Comparison of ENCODE assay signal across 8 cellular contexts in genomic region chr2:86238354-86238753, GRCh38. TPM values are rescaled to one million over a fixed set of nuclear protein-coding genes. Genes with fewer than 3 reads are reported as not detected.
DNase-seq lines count a peak whose midpoint lies in the region; ATAC-seq and TF ChIP-seq lines count a peak whose summit lies in the region.

No MANE protein-coding gene starts in this region.

- H3K4me3 Mint-ChIP-seq in activated CD4-positive, alpha-beta T cell treated with anti-CD3 and anti-CD28 coated beads, Interleukin-2, amount 10 ng/mL, durations not matched to agents 7 days and 5 days: no peak overlapping the region

- TF ChIP-seq POLR2A in spleen (IDR thresholded peaks at IDR 0.05): no peak

- intact Hi-C loops in spleen (cut with DNase I; ENCODE audit: low total_unique reads): no loop called here

- no peaks in the 10 kb centered on the region for H3K9me3 ChIP-seq in spleen

- CTCF ChIA-PET in activated CD4-positive, alpha-beta T cell treated with anti-CD3 and anti-CD28 coated beads, Interleukin-2, amount 10 ng/mL, durations not matched to agents 7 days and 5 days (lab: Charles Lee): no interaction called here

- H3K4me1 Mint-ChIP-seq in activated CD4-positive, alpha-beta T cell treated with anti-CD3 and anti-CD28 coated beads, Interleukin-2, amount 10 ng/mL, durations not matched to agents 7 days and 5 days: peaks cover 20% of the 10 kb centered on the region

- peak; percentile 39 for DNase-seq in activated CD4-positive, alpha-beta T cell treated with anti-CD3 and anti-CD28 coated beads, Interleukin-2, amount 10 ng/mL, durations not matched to agents 7 days and 5 days
- DNase-seq in spleen (peak; percentile 82), C1 segment of cervical spinal cord (lab: John Stamatoyannopoulos, UW) (no peak), HuH-7 (ENCODE audit: low spot score) (no peak), hippocampal formation (lab: John Stamatoyannopoulos, UW) (no peak), NOMO-1 treated with DMSO at 0.1 percent for 48 hours (lab: John Stamatoyannopoulos, UW; ENCODE audit: unreplicated experiment) (no peak)

- H3K27ac ChIP-seq in spleen: no peak overlapping the region

- ATAC-seq in GM18511 (IDR thresholded peaks at IDR 0.05; ENCODE audit: unreplicated experiment): peak; percentile 94
- peak; percentile 82 for ATAC-seq in HG02798 (IDR thresholded peaks at IDR 0.05; ENCODE audit: poor library complexity, unreplicated experiment)

- peaks cover 0 to 49% (median 16%) of the 10 kb centered on the region in 6 donors for H3K4me1 ChIP-seq in spleen

- no peak for TF ChIP-seq CTCF in spleen (IDR thresholded peaks at IDR 0.05 in 8 of 11, conservative IDR thresholded peaks at IDR 0.05 in 3 of 11)

- POLR2A ChIA-PET in activated CD4-positive, alpha-beta T cell treated with anti-CD3 and anti-CD28 coated beads, Interleukin-2, amount 10 ng/mL, durations not matched to agents 7 days and 5 days (lab: Charles Lee): no interaction called here

- H3K9me3 Mint-ChIP-seq in activated CD4-positive, alpha-beta T cell treated with anti-CD3 and anti-CD28 coated beads, Interleukin-2, amount 10 ng/mL, durations not matched to agents 7 days and 5 days: no peaks in the 10 kb centered on the region

- H3K4me3 ChIP-seq in spleen: no peak overlapping the region

- no peaks in the 10 kb centered on the region for H3K27me3 ChIP-seq in spleen (replicated peaks in 1 of 7)

- 28 to 50% (median 40%) methylated on average over 5 of the region's 5 CpGs for WGBS in spleen, 5 donors

- H3K27ac Mint-ChIP-seq in activated CD4-positive, alpha-beta T cell treated with anti-CD3 and anti-CD28 coated beads, Interleukin-2, amount 10 ng/mL, durations not matched to agents 7 days and 5 days: peak overlapping the region; percentile 14

- no peaks in the 10 kb centered on the region for H3K36me3 Mint-ChIP-seq in activated CD4-positive, alpha-beta T cell treated with anti-CD3 and anti-CD28 coated beads, Interleukin-2, amount 10 ng/mL, durations not matched to agents 7 days and 5 days (ENCODE audit: low read depth)

- H3K36me3 ChIP-seq in spleen: no peaks in the 10 kb centered on the region

- H3K27me3 Mint-ChIP-seq in activated CD4-positive, alpha-beta T cell treated with anti-CD3 and anti-CD28 coated beads, Interleukin-2, amount 10 ng/mL, durations not matched to agents 7 days and 5 days: peaks cover 2% of the 10 kb centered on the region

RNA-seq across cellular contexts. Expression of gene MRPL35, which starts 39.1 kb away (rescaled TPM):
- 10 to 100 TPM; 45.0 to 58.0 TPM for total RNA-seq in activated CD4-positive, alpha-beta T cell treated with anti-CD3 and anti-CD28 coated beads, Interleukin-2, amount 10 ng/mL, durations not matched to agents 7 days and 5 days
- 10 to 100 TPM; 16.4 to 42.5 (median 23.6) TPM for total RNA-seq in spleen
- 10 to 100 TPM; 24.5 to 36.6 (median 34.5) TPM for polyA plus RNA-seq in spleen

RNA-seq across cellular contexts. Expression of gene IMMT, which starts 43.1 kb away (rescaled TPM):
- 100 to 1,000 TPM; 130 to 135 TPM for total RNA-seq in activated CD4-positive, alpha-beta T cell treated with anti-CD3 and anti-CD28 coated beads, Interleukin-2, amount 10 ng/mL, durations not matched to agents 7 days and 5 days
- total RNA-seq in spleen: 10 to 100 TPM; 50.4 to 80.9 (median 72.2) TPM
- 10 to 100 TPM; 30.7 to 43.4 (median 35.1) TPM for polyA plus RNA-seq in spleen

Comparison
In these comparisons a context has a peak if more than half of its experiments do, and no peak if none do; other contexts are left out.
1. DNase-seq: peak in activated CD4-positive, alpha-beta T cell treated with anti-CD3 and anti-CD28 coated beads, Interleukin-2, amount 10 ng/mL, durations not matched to agents 7 days and 5 days (single experiment) and spleen (single experiment); none in C1 segment of cervical spinal cord (0 of 14), HuH-7 (single experiment), hippocampal formation (0 of 2) and NOMO-1 treated with DMSO at 0.1 percent for 48 hours (single experiment).